ENCODE assay signal across 8 cellular contexts in genomic region chr2:241560181-241560882, GRCh38. TPM values are rescaled to one million over a fixed set of nuclear protein-coding genes. Genes with fewer than 3 reads are reported as not detected.
DNase-seq lines count a peak whose midpoint lies in the region; ATAC-seq and TF ChIP-seq lines count a peak whose summit lies in the region.

No MANE protein-coding gene starts in this region.

- H3K4me3 ChIP-seq in GM23248 (peak overlapping the region; percentile 81), fibroblast of the aortic adventitia (ENCODE audit: low read depth, low read length) (peak overlapping the region; percentile 70), retinal pigment epithelial cell (ENCODE audit: low read length) (peak overlapping the region; percentile 62)

- H3K79me2 ChIP-seq in GM23248 (ENCODE audit: insufficient read depth), result peaks cover 30% of the 10 kb centered on the region

- intact Hi-C loops in activated B cell treated with CpG ODN at 0.5 μM for 24 hours (cut with micrococcal nuclease), result no loop called here

- H2AFZ ChIP-seq in GM23248, result no peak overlapping the region

- H3K4me1 ChIP-seq in GM23248 (ENCODE audit: insufficient read depth), result peaks cover 43% of the 10 kb centered on the region

- peaks cover 34% of the 10 kb centered on the region for H3K27me3 Mint-ChIP-seq in activated B cell treated with CpG ODN at 0.5 μM for 24 hours

- peaks cover 4% of the 10 kb centered on the region for H3K36me3 Mint-ChIP-seq in activated B cell treated with CpG ODN at 0.5 μM for 24 hours (ENCODE audit: low read depth)

- H3K4me2 ChIP-seq in GM23248 (ENCODE audit: unreplicated experiment), result peak overlapping the region; percentile 85

- 49 to 50% methylated on average over 18 of the region's 18 CpGs for WGBS in GM23248 (ENCODE audit: low coverage in 1 of 2, low lambda C conversion rate in 2 of 2, missing lambda C conversion rate in 2 of 2), 2 experiments

- no peaks in the 10 kb centered on the region for H3K27me3 ChIP-seq in GM23248 (replicated peaks; ENCODE audit: insufficient read depth)

- DNase-seq in GM23248 (no peak), activated B cell treated with CpG ODN at 0.5 μM for 24 hours (no peak), fibroblast of the aortic adventitia (ENCODE audit: low read depth) (no peak), retinal pigment epithelial cell (ENCODE audit: low read depth) (no peak), SIG-M5 treated with dmso at 0.1 percent for 504 hours (lab: John Stamatoyannopoulos, UW; ENCODE audit: unreplicated experiment) (no peak), glomerular visceral epithelial cell (ENCODE audit: extremely low spot score) (no peak)
- DNase-seq in activated CD4-positive, CD25-positive, alpha-beta regulatory T cell (lab: John Stamatoyannopoulos, UW), result no peak

- in situ Hi-C loops in GM23248 (cut with MboI), result no loop called here

- peaks cover 7% of the 10 kb centered on the region for H3K4me1 Mint-ChIP-seq in activated B cell treated with CpG ODN at 0.5 μM for 24 hours

- H3F3A ChIP-seq in GM23248 (ENCODE audit: insufficient read depth), result peaks cover 3% of the 10 kb centered on the region; the same call in 1 of the 2 replicates

- H3K9me3 Mint-ChIP-seq in activated B cell treated with CpG ODN at 0.5 μM for 24 hours, result peaks cover 14% of the 10 kb centered on the region

- H3K27ac ChIP-seq in GM23248, result peak overlapping the region; percentile 7; the same call in 1 of the 2 replicates

- no peak overlapping the region for H3K27ac Mint-ChIP-seq in activated B cell treated with CpG ODN at 0.5 μM for 24 hours

- no peaks in the 10 kb centered on the region for H3K36me3 ChIP-seq in GM23248 (ENCODE audit: low read depth)

- H3K9me3 ChIP-seq in GM23248 (ENCODE audit: low read depth), result no peaks in the 10 kb centered on the region

- H3K4me3 Mint-ChIP-seq in activated B cell treated with CpG ODN at 0.5 μM for 24 hours, result peak overlapping the region; percentile 29

- ATAC-seq in activated B cell treated with CpG ODN at 0.5 μM for 24 hours (ENCODE audit: low read depth), result no peak
- ATAC-seq in GM21447 (IDR thresholded peaks at IDR 0.05; ENCODE audit: unreplicated experiment), result no peak

- POLR2A ChIA-PET in activated B cell treated with CpG ODN at 0.5 μM for 24 hours (lab: Charles Lee), result no interaction called here

- no peaks in the 10 kb centered on the region for H3K9me2 ChIP-seq in GM23248 (ENCODE audit: insufficient read depth)

- CTCF ChIA-PET in activated B cell treated with CpG ODN at 0.5 μM for 24 hours (lab: Charles Lee), result no interaction called here

- peak overlapping the region; percentile 79 for H3K9ac ChIP-seq in GM23248

- TF ChIP-seq CTCF in activated B cell treated with CpG ODN at 0.5 μM for 24 hours (IDR thresholded peaks at IDR 0.05) (no peak), fibroblast of the aortic adventitia (IDR thresholded peaks at IDR 0.05; ENCODE audit: insufficient read depth, low read length) (no peak), retinal pigment epithelial cell (conservative IDR thresholded peaks at IDR 0.05; ENCODE audit: low read depth, low read length) (no peak)

- no peaks in the 10 kb centered on the region for H4K20me1 ChIP-seq in GM23248 (ENCODE audit: insufficient read depth)

RNA-seq across cellular contexts. Expression of gene BOK, which starts 1.8 kb away (rescaled TPM):
- total RNA-seq in GM23248 (2014; rRNA removed; shearing (Covaris generic)), result 36.0 and 46.6 TPM in 2 replicates
- 28.0 and 28.1 TPM in 2 replicates for polyA plus RNA-seq in GM23248 (2016; fragmentation: Nextera tagmentation; extraction: Ambion mirVana)
- total RNA-seq in activated B cell treated with CpG ODN at 0.5 μM for 24 hours (0.10 TPM in 1 of 2 replicates, not detected in the other), fibroblast of the aortic adventitia (ENCODE audit: low replicate concordance) (15.3 and 21.4 TPM in 2 replicates)

RNA-seq across cellular contexts. Expression of gene STK25, which starts 51.9 kb away (rescaled TPM):
- total RNA-seq in GM23248 (2014; rRNA removed; shearing (Covaris generic)), result 239 and 240 TPM in 2 replicates
- 120 and 121 TPM in 2 replicates for polyA plus RNA-seq in GM23248 (2016; fragmentation: Nextera tagmentation; extraction: Ambion mirVana)
- total RNA-seq in activated B cell treated with CpG ODN at 0.5 μM for 24 hours (123 and 151 TPM in 2 replicates), fibroblast of the aortic adventitia (ENCODE audit: low replicate concordance) (143 TPM in 2 replicates)

Comparison
In these comparisons a context has a peak if more than half of its experiments do, and no peak if none do; other contexts are left out.
1. RNA of gene BOK, which starts 1.8 kb away (total RNA-seq): 36.0 to 46.6 TPM in GM23248 and 15.3 to 21.4 TPM in fibroblast of the aortic adventitia; 0.10 TPM in activated B cell treated with CpG ODN at 0.5 μM for 24 hours; every median in the first group is over 10 times any median in the second.
2. Peak in every context shown above with its lines, with median percentiles within 50 percentile points of each other: H3K4me3 ChIP-seq.